ENCODE assay signal across 17 cellular contexts in the genomic region with DNA sequence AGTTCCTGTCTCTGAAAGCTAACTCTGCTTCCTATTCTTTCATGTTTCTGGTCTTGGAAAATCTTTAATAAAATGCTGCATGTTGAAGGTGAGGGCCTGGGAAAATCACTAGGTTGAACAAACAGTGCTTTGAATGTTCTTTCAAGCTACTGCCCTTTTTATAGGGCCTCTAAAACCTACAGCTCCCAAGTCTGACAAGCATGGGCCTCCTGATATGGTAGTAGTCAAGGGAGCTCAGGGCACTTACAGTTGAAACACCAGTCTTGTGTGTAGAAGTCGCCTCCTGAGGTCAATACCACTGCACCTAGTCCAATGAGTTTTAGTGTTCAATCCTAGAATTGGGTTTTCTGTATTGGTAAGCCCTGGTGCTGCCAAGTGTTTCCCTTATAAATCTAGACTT. TPM values are rescaled to one million over a fixed set of nuclear protein-coding genes. Genes with fewer than 3 reads are reported as not detected.
DNase-seq lines count a peak whose midpoint lies in the region; ATAC-seq and TF ChIP-seq lines count a peak whose summit lies in the region.
"Had no signal": no experiment of that assay in that cellular context is flagged by ENCODE, and none has a peak within 500 bp of the region (broad histone marks: within the 10 kb centered on the region; RNA-seq: fewer than 3 reads in every experiment).

No MANE protein-coding gene starts in this region.

- H3K27ac ChIP-seq in left ventricle myocardium inferior (replicated peaks): peak overlapping the region; percentile 34
- no peak overlapping the region for H3K27ac ChIP-seq in right cardiac atrium (ENCODE audit: low read length)
- peak overlapping the region; percentile 48 to 86 (median 80) for H3K27ac ChIP-seq in body of pancreas
- H3K27ac ChIP-seq in parathyroid adenoma: peak overlapping the region; percentile 24
- H3K27ac ChIP-seq: 22Rv1; A549; BLaER1 treated with 17β-estradiol and CSF1 and Interleukin-3, amounts not matched to agents 10 nM and 100 nM; C4-2B had no signal

- H3K9me3 ChIP-seq in left ventricle myocardium inferior (replicated peaks): no peaks in the 10 kb centered on the region
- no peaks in the 10 kb centered on the region for H3K9me3 ChIP-seq in right cardiac atrium (ENCODE audit: control insufficient read depth, low read length)
- no peaks in the 10 kb centered on the region for H3K9me3 ChIP-seq in body of pancreas
- H3K9me3 ChIP-seq in parathyroid adenoma (ENCODE audit: control insufficient read depth, low read length): no peaks in the 10 kb centered on the region
- H3K9me3 ChIP-seq: A549; BLaER1 treated with 17β-estradiol and CSF1 and Interleukin-3, amounts not matched to agents 10 nM and 100 nM; Caco-2 had no signal

- DNase-seq in left ventricle myocardium inferior (no peak), right cardiac atrium (no peak), body of pancreas (peak in 3 of 4 donors; percentile 40 to 55 (median 45)), T-helper 9 cell (no peak)
- DNase-seq: AML-193; Caco-2; Calu3; CD4-positive, alpha-beta T cell; CD8-positive, alpha-beta T cell; DMS79 treated with DMSO at 0.1 percent for 48 hours; GF-D8 had no signal

- H3K27me3 ChIP-seq in left ventricle myocardium inferior (ENCODE audit: low read depth) (no peaks in the 10 kb centered on the region), right cardiac atrium (ENCODE audit: control insufficient read depth, insufficient read depth) (no peaks in the 10 kb centered on the region), body of pancreas (no peaks in the 10 kb centered on the region), parathyroid adenoma (ENCODE audit: control insufficient read depth, insufficient read depth, low read length) (no peaks in the 10 kb centered on the region)
- H3K27me3 ChIP-seq: BLaER1 treated with 17β-estradiol and CSF1 and Interleukin-3, amounts not matched to agents 10 nM and 100 nM had no signal

- H3K4me3 ChIP-seq in left ventricle myocardium inferior (no peak overlapping the region), right cardiac atrium (ENCODE audit: low read length) (no peak overlapping the region), body of pancreas (no peak overlapping the region), parathyroid adenoma (ENCODE audit: low read depth, low read length) (no peak overlapping the region)
- H3K4me3 ChIP-seq: A549; BLaER1 treated with 17β-estradiol and CSF1 and Interleukin-3, amounts not matched to agents 10 nM and 100 nM had no signal

- H3K4me2 ChIP-seq in parathyroid adenoma (ENCODE audit: low read length): no peak overlapping the region
- H3K4me2 ChIP-seq: A549; BLaER1 treated with 17β-estradiol and CSF1 and Interleukin-3, amounts not matched to agents 10 nM and 100 nM had no signal

- intact Hi-C loops in left ventricle myocardium inferior (cut with micrococcal nuclease): no loop called here
- intact Hi-C loops in right cardiac atrium (cut with DNase I): no loop called here
- intact Hi-C loops in body of pancreas (cut with DNase I): no loop called here

- TF ChIP-seq CTCF in left ventricle myocardium inferior (IDR thresholded peaks at IDR 0.05; ENCODE audit: borderline replicate concordance) (no peak), body of pancreas (IDR thresholded peaks at IDR 0.05) (peak in 1 of 7 experiments; percentile 13), parathyroid adenoma (IDR thresholded peaks at IDR 0.05) (no peak)

- no peak overlapping the region for H2AFZ ChIP-seq in parathyroid adenoma

- no peak overlapping the region for H3K9ac ChIP-seq in parathyroid adenoma
- H3K9ac ChIP-seq: BLaER1 treated with 17β-estradiol and CSF1 and Interleukin-3, amounts not matched to agents 10 nM and 100 nM had no signal

- no peaks in the 10 kb centered on the region for H3K79me2 ChIP-seq in parathyroid adenoma

- TF ChIP-seq POLR2A in body of pancreas (IDR thresholded peaks at IDR 0.05): peak in 2 of 3 donors; percentile 16 to 27

- H3K4me1 ChIP-seq in left ventricle myocardium inferior: peaks cover 37% of the 10 kb centered on the region
- H3K4me1 ChIP-seq in right cardiac atrium (ENCODE audit: control insufficient read depth, insufficient read depth, low read length): no peaks in the 10 kb centered on the region
- peaks cover 53% of the 10 kb centered on the region for H3K4me1 ChIP-seq in body of pancreas
- peaks cover 3% of the 10 kb centered on the region for H3K4me1 ChIP-seq in parathyroid adenoma
- H3K4me1 ChIP-seq: A549; BLaER1 treated with 17β-estradiol and CSF1 and Interleukin-3, amounts not matched to agents 10 nM and 100 nM had no signal

- H3K36me3 ChIP-seq in left ventricle myocardium inferior (peaks cover 79% of the 10 kb centered on the region), body of pancreas (replicated peaks in 1 of 2; ENCODE audit: insufficient read depth in 1 of 2, low read depth in 2 of 2) (peaks cover 0 to 10% of the 10 kb centered on the region in 2 donors), parathyroid adenoma (ENCODE audit: control insufficient read depth, insufficient read depth, low read length) (no peaks in the 10 kb centered on the region)

- 95% methylated on average over 1 of the region's 1 CpG for WGBS in right cardiac atrium
- 14 to 25% methylated on average over 1 of the region's 1 CpG for WGBS in body of pancreas, 2 donors

- ATAC-seq in right cardiac atrium (no peak), body of pancreas (peak; percentile 12)
- ATAC-seq: A549; CD8-positive, alpha-beta T cell had no signal

RNA-seq across cellular contexts. Expression of a gene that starts 20.5 kb away (rescaled TPM):
- total RNA-seq in left ventricle myocardium inferior: 144 TPM
- 100 to 1,000 TPM in 3 of 4 donors, 10 to 100 TPM in 1; 82.5 to 147 (median 127) TPM for total RNA-seq in right cardiac atrium
- 38.6 TPM for polyA plus RNA-seq in right cardiac atrium
- 10 to 100 TPM; 14.8 to 18.1 TPM for total RNA-seq in body of pancreas
- total RNA-seq: B cell had no signal

Comparison
In these comparisons a context has a peak if more than half of its experiments do, and no peak if none do; other contexts are left out.
1. DNase-seq: peak in body of pancreas (3 of 4); none in left ventricle myocardium inferior (single experiment), right cardiac atrium (0 of 3) and T-helper 9 cell (single experiment).